In genomic region chr11:126522152-126522551, GRCh38 we compare ENCODE assay signal across 26 cellular contexts.
"Had no signal": no experiment of that assay in that cellular context is flagged by ENCODE, and none has a peak within 500 bp of the region (broad histone marks: within the 10 kb centered on the region; RNA-seq: fewer than 3 reads in every experiment).

No MANE protein-coding gene starts in this region.

- FAIRE-seq: pancreas, TTC549 had no signal

- H3K4me1 Mint-ChIP-seq: activated naive CD8-positive, alpha-beta T cell treated with anti-CD3 and anti-CD28 coated beads, Interleukin-2, amount 50 U/mL, for 24 hours; memory B cell had no signal

- H3K36me3 ChIP-seq: cardiac muscle cell, gastrocnemius medialis, neutrophil, pancreas, right atrium auricular region, thyroid gland, WERI-Rb-1 had no signal

- H3K36me3 Mint-ChIP-seq: memory B cell had no signal

- ATAC-seq: activated CD8-positive, alpha-beta T cell treated with anti-CD3 and anti-CD28 coated beads, Interleukin-2, amount 10 ng/mL, durations not matched to agents 7 days and 5 days; activated naive CD8-positive, alpha-beta T cell treated with anti-CD3 and anti-CD28 coated beads, Interleukin-2, amount 50 U/mL, for 24 hours; body of pancreas; gastrocnemius medialis; pancreas; psoas muscle had no signal

- H3K27me3 ChIP-seq: body of pancreas, cardiac muscle cell, neutrophil, pancreas, right atrium auricular region, thyroid gland had no signal

- H3K4me3 Mint-ChIP-seq: activated CD8-positive, alpha-beta T cell treated with anti-CD3 and anti-CD28 coated beads, Interleukin-2, amount 10 ng/mL, durations not matched to agents 7 days and 5 days; activated naive CD8-positive, alpha-beta T cell treated with anti-CD3 and anti-CD28 coated beads, Interleukin-2, amount 50 U/mL, for 24 hours; activated T-helper 1 cell treated with anti-CD3 and anti-CD28 coated beads, Interleukin-12 subunit alpha, Interleukin-12 subunit beta, Interleukin-2, Interleukin-4 antibody, amounts not matched to agents 30 ng/mL and 10 ng/mL and 1 ng/mL, durations not matched to agents 14 hours and 24 hours and 36 hours; dendritic cell treated with granulocyte-macrophage colony-stimulating factor and Interleukin-4, amounts not matched to agents 40 ng/mL and 50 ng/mL, for 4 days; memory B cell; nephron; stimulated activated naive CD8-positive, alpha-beta T cell treated with anti-CD3 and anti-CD28 coated beads, Interleukin-15, Interleukin-2, amounts not matched to agents 100 ng/mL and 50 ng/mL, for 24 hours; T-helper 2 cell treated with Interferon-gamma antibody and Interleukin-4, amounts not matched to agents 5 μg/mL and 100 μg/mL, for 36 hours had no signal

- DNase-seq: activated CD4-positive, alpha-beta T cell treated with anti-CD3 and anti-CD28 coated beads, Interleukin-2, amount 50 U/mL, for 1 hour; activated CD4-positive, CD25-positive, alpha-beta regulatory T cell treated with anti-CD3 and anti-CD28 coated beads, Interleukin-2, amount 50 U/mL, for 72 hours; activated CD8-positive, alpha-beta T cell treated with anti-CD3 and anti-CD28 coated beads, Interleukin-2, amount 10 ng/mL, durations not matched to agents 7 days and 5 days; activated gamma-delta T cell; activated naive CD4-positive, alpha-beta T cell treated with anti-CD3 and anti-CD28 coated beads, Interleukin-2, amount 50 U/mL, for 16 hours; activated naive CD8-positive, alpha-beta T cell treated with anti-CD3 and anti-CD28 coated beads, Interleukin-2, amount 50 U/mL, for 24 hours; body of pancreas; effector CD4-positive, alpha-beta T cell; gastrocnemius medialis; hippocampal formation; pancreas; psoas muscle; stimulated activated CD4-positive, alpha-beta T cell treated with anti-CD3 and anti-CD28 coated beads, Interleukin-1b, Interleukin-23, amount 100 ng/mL, for 48 hours; substantia nigra; thyroid gland; WERI-Rb-1 had no signal

- H3K9me3 Mint-ChIP-seq: activated naive CD8-positive, alpha-beta T cell treated with anti-CD3 and anti-CD28 coated beads, Interleukin-2, amount 50 U/mL, for 24 hours; activated T-helper 1 cell treated with anti-CD3 and anti-CD28 coated beads, Interleukin-12 subunit alpha, Interleukin-12 subunit beta, Interleukin-2, Interleukin-4 antibody, amounts not matched to agents 30 ng/mL and 10 ng/mL and 1 ng/mL, durations not matched to agents 14 hours and 24 hours and 36 hours; dendritic cell treated with granulocyte-macrophage colony-stimulating factor and Interleukin-4, amounts not matched to agents 40 ng/mL and 50 ng/mL, for 4 days; memory B cell; nephron; stimulated activated naive CD8-positive, alpha-beta T cell treated with anti-CD3 and anti-CD28 coated beads, Interleukin-15, Interleukin-2, amounts not matched to agents 100 ng/mL and 50 ng/mL, for 24 hours; T-helper 2 cell treated with Interferon-gamma antibody and Interleukin-4, amounts not matched to agents 5 μg/mL and 100 μg/mL, for 36 hours had no signal

- H3K27ac ChIP-seq: body of pancreas, cardiac muscle cell, gastrocnemius medialis, neutrophil, pancreas, psoas muscle, right atrium auricular region, thyroid gland, WERI-Rb-1 had no signal

- H3K9me3 ChIP-seq: body of pancreas, gastrocnemius medialis, neutrophil, pancreas, psoas muscle, right atrium auricular region, thyroid gland had no signal

- H3K4me1 ChIP-seq: body of pancreas, gastrocnemius medialis, pancreas, psoas muscle, right atrium auricular region, thyroid gland had no signal

- H3K27ac Mint-ChIP-seq: activated CD8-positive, alpha-beta T cell treated with anti-CD3 and anti-CD28 coated beads, Interleukin-2, amount 10 ng/mL, durations not matched to agents 7 days and 5 days; activated naive CD8-positive, alpha-beta T cell treated with anti-CD3 and anti-CD28 coated beads, Interleukin-2, amount 50 U/mL, for 24 hours; activated T-helper 1 cell treated with anti-CD3 and anti-CD28 coated beads, Interleukin-12 subunit alpha, Interleukin-12 subunit beta, Interleukin-2, Interleukin-4 antibody, amounts not matched to agents 30 ng/mL and 10 ng/mL and 1 ng/mL, durations not matched to agents 14 hours and 24 hours and 36 hours; dendritic cell treated with granulocyte-macrophage colony-stimulating factor and Interleukin-4, amounts not matched to agents 40 ng/mL and 50 ng/mL, for 4 days; memory B cell; nephron; stimulated activated naive CD8-positive, alpha-beta T cell treated with anti-CD3 and anti-CD28 coated beads, Interleukin-15, Interleukin-2, amounts not matched to agents 100 ng/mL and 50 ng/mL, for 24 hours; T-helper 2 cell treated with Interferon-gamma antibody and Interleukin-4, amounts not matched to agents 5 μg/mL and 100 μg/mL, for 36 hours had no signal

- H3K4me3 ChIP-seq: body of pancreas, cardiac muscle cell, gastrocnemius medialis, pancreas, psoas muscle, right atrium auricular region, thyroid gland had no signal
